In genomic region chr4:143025111-143025704, GRCh38 we compare ENCODE assay signal across 9 cellular contexts.
DNase-seq lines count a peak whose midpoint lies in the region; ATAC-seq, FAIRE-seq and TF ChIP-seq lines count a peak whose summit lies in the region.
"Had no signal": no experiment of that assay in that cellular context is flagged by ENCODE, and none has a peak within 500 bp of the region (broad histone marks: within the 10 kb centered on the region; RNA-seq: fewer than 3 reads in every experiment).

No MANE protein-coding gene starts in this region.

- no peak for TF ChIP-seq POLR2A in GM12891 (IDR thresholded peaks at IDR 0.05; ENCODE audit: low read depth, low read length)

- FAIRE-seq in GM12891 (lab: Jason Lieb, UNC): no peak

- peaks cover 6% of the 10 kb centered on the region for H3K36me3 Mint-ChIP-seq in glutamatergic neuron (ENCODE audit: unreplicated experiment)

- H3K36me3 ChIP-seq in OCI-LY3 (replicated peaks; ENCODE audit: low read depth, low read length): no peaks in the 10 kb centered on the region

- H3K27me3 Mint-ChIP-seq in glutamatergic neuron (ENCODE audit: unreplicated experiment): no peaks in the 10 kb centered on the region
- H3K27me3 Mint-ChIP-seq: stimulated activated naive CD8-positive, alpha-beta T cell treated with anti-CD3 and anti-CD28 coated beads, Interleukin-15, Interleukin-2, amounts not matched to agents 100 ng/mL and 50 ng/mL, for 24 hours had no signal

- peaks cover 46% of the 10 kb centered on the region for H3K4me1 ChIP-seq in OCI-LY3 (ENCODE audit: low read length)

- H3K4me3 Mint-ChIP-seq in glutamatergic neuron (ENCODE audit: unreplicated experiment): no peak overlapping the region
- H3K4me3 Mint-ChIP-seq: stimulated activated naive CD8-positive, alpha-beta T cell treated with anti-CD3 and anti-CD28 coated beads, Interleukin-15, Interleukin-2, amounts not matched to agents 100 ng/mL and 50 ng/mL, for 24 hours had no signal

- H3K4me1 Mint-ChIP-seq in glutamatergic neuron (ENCODE audit: low read depth, unreplicated experiment): no peaks in the 10 kb centered on the region

- no peak overlapping the region for H3K27ac ChIP-seq in OCI-LY3 (ENCODE audit: low read length)

- H4K20me1 ChIP-seq in OCI-LY3 (ENCODE audit: insufficient read depth, low read length): no peaks in the 10 kb centered on the region

- H3K9me3 ChIP-seq in OCI-LY3 (ENCODE audit: insufficient read depth, low read length): 0 out of 2 replicates have a peak, but pooled peaks cover 3% of the 10 kb centered on the region

- H3K27ac Mint-ChIP-seq in glutamatergic neuron (ENCODE audit: unreplicated experiment): no peak overlapping the region
- H3K27ac Mint-ChIP-seq: stimulated activated naive CD8-positive, alpha-beta T cell treated with anti-CD3 and anti-CD28 coated beads, Interleukin-15, Interleukin-2, amounts not matched to agents 100 ng/mL and 50 ng/mL, for 24 hours had no signal

- 0 out of 2 replicates have a peak overlapping the region, but pooled peaks have one; percentile 33 for H2AFZ ChIP-seq in OCI-LY3 (ENCODE audit: low read depth, low read length)

- peaks cover 2% of the 10 kb centered on the region for H3K9me3 Mint-ChIP-seq in glutamatergic neuron (ENCODE audit: unreplicated experiment)

- no peaks in the 10 kb centered on the region for H3K27me3 ChIP-seq in OCI-LY3 (ENCODE audit: low read depth, low read length)

- DNase-seq in AG09309 (ENCODE audit: low read depth): peak; percentile 20
- peak; percentile 35 for DNase-seq in foreskin melanocyte
- DNase-seq in mesenteric fat pad (ENCODE audit: low spot score): no peak
- no peak for DNase-seq in GM12891 (ENCODE audit: insufficient read length, low spot score)
- DNase-seq in glutamatergic neuron: no peak

- no peaks in the 10 kb centered on the region for H3K79me2 ChIP-seq in OCI-LY3 (ENCODE audit: low read length)

- no peak overlapping the region for H3K4me3 ChIP-seq in AG09309 (ENCODE audit: control insufficient read depth, low read depth, low read length)
- H3K4me3 ChIP-seq in OCI-LY3 (ENCODE audit: low read length): no peak overlapping the region

- peak overlapping the region; percentile 37 for H3K4me2 ChIP-seq in OCI-LY3 (ENCODE audit: low read length)

- TF ChIP-seq CTCF in AG09309 (IDR thresholded peaks at IDR 0.05; ENCODE audit: control insufficient read depth, insufficient read depth, low read depth, low read length, missing control alignments): peak; percentile 54
- peak; percentile 99 for TF ChIP-seq CTCF in OCI-LY3 (IDR thresholded peaks at IDR 0.05; ENCODE audit: low read depth, low read length)
- no peak for TF ChIP-seq CTCF in glutamatergic neuron (IDR thresholded peaks at IDR 0.05; ENCODE audit: partially characterized antibody, unreplicated experiment)

- H3K9ac ChIP-seq in OCI-LY3 (ENCODE audit: low read length): no peak overlapping the region

- ATAC-seq in GM18508 (IDR thresholded peaks at IDR 0.05; ENCODE audit: insufficient read depth, unreplicated experiment) (peak; percentile 34), HG02943 (IDR thresholded peaks at IDR 0.05; ENCODE audit: low read depth, unreplicated experiment) (peak; percentile 48)

TF ChIP-seq in GM12891, 5 proteins besides CTCF, POLR2A, EP300 and RAD21:
- TF ChIP-seq PAX5 (IDR thresholded peaks at IDR 0.05; ENCODE audit: insufficient read depth, low read length, severe bottlenecking) (no peak), SPI1 (IDR thresholded peaks at IDR 0.05; ENCODE audit: low read depth, low read length) (no peak)

Comparison
In these comparisons a context has a peak if more than half of its experiments do, and no peak if none do; other contexts are left out.
1. DNase-seq: peak in AG09309 (single experiment) and foreskin melanocyte (single experiment); none in mesenteric fat pad (single experiment), GM12891 (single experiment) and glutamatergic neuron (single experiment).